9 cellular contexts compared by ENCODE assay signal in the genomic region with DNA sequence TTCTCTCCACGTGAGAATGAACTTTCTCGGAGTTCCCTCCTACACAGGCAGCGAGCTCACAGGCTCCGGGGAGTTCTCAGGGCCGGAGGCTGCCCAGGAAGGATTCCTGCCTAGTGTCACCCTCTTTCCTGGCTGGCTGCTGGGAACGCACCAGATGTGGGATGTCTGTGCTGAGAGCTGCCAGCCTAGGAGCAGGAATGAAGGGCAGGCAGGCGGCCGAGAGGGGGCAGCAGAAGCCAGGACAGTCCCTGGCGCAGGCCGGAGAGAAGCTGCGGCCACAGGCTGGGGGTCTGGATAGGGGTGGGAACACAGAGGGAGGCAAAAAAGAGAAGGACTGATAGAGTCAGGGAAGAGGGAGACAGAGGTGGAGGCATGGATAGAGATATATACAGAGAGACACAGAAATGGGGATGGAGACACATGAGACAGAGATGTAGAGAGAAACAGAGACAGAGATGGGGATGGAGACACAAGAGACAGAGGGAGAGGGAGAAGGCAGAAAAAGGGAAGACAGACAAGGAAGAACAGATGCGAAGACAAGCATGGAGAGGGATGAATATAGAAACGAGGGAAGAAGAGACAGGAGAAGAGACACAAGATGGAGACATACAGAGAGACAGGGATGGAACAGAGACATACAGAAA. TPM values are rescaled to one million over a fixed set of nuclear protein-coding genes. Genes with fewer than 3 reads are reported as not detected.
DNase-seq lines count a peak whose midpoint lies in the region; ATAC-seq, FAIRE-seq and TF ChIP-seq lines count a peak whose summit lies in the region.
"Had no signal": no experiment of that assay in that cellular context is flagged by ENCODE, and none has a peak within 500 bp of the region (broad histone marks: within the 10 kb centered on the region; RNA-seq: fewer than 3 reads in every experiment).

No MANE protein-coding gene starts in this region.

- no peaks in the 10 kb centered on the region for H3K36me3 Mint-ChIP-seq in activated T-cell treated with anti-CD3 and anti-CD28 coated beads, Interleukin-2, amount 50 U/mL, for 24 hours (ENCODE audit: low read depth)
- H3K36me3 Mint-ChIP-seq in neural progenitor cell = peaks cover 2% of the 10 kb centered on the region
- no peaks in the 10 kb centered on the region for H3K36me3 Mint-ChIP-seq in T-helper 2 cell treated with Interferon-gamma antibody and Interleukin-4, amounts not matched to agents 5 μg/mL and 100 μg/mL, for 36 hours (ENCODE audit: low read depth)

- H3K27ac ChIP-seq in A549 = no peak overlapping the region
- no peak overlapping the region for H3K27ac ChIP-seq in foreskin keratinocyte
- H3K27ac ChIP-seq in neural progenitor cell = no peak overlapping the region

- no peaks in the 10 kb centered on the region for H3K9me3 Mint-ChIP-seq in activated T-cell treated with anti-CD3 and anti-CD28 coated beads, Interleukin-2, amount 50 U/mL, for 24 hours
- no peaks in the 10 kb centered on the region for H3K9me3 Mint-ChIP-seq in neural progenitor cell
- no peaks in the 10 kb centered on the region for H3K9me3 Mint-ChIP-seq in T-helper 2 cell treated with Interferon-gamma antibody and Interleukin-4, amounts not matched to agents 5 μg/mL and 100 μg/mL, for 36 hours

- no peak overlapping the region for H3K4me3 ChIP-seq in A549
- H3K4me3 ChIP-seq in neural progenitor cell = no peak overlapping the region

- H3K27me3 ChIP-seq in foreskin keratinocyte (peaks cover 31% of the 10 kb centered on the region), neural progenitor cell (no peaks in the 10 kb centered on the region)

- 4% methylated on average over 7 of the region's 13 CpGs for WGBS in A549 (ENCODE audit: missing lambda C conversion rate)

- DNase-seq in A549 (ENCODE audit: low read depth in 1 of 2, low spot score in 1 of 2) (peak; percentile 58 to 74), NCI-H524 (lab: John Stamatoyannopoulos, UW) (peak; percentile 57 to 67), foreskin keratinocyte (no peak), neural progenitor cell (ENCODE audit: low spot score) (peak; percentile 88), DMS79 treated with DMSO at 0.1 percent for 48 hours (lab: John Stamatoyannopoulos, UW) (no peak)
- DNase-seq in activated T-cell treated with anti-CD3 and anti-CD28 coated beads, Interleukin-2, amount 50 U/mL, for 24 hours = peak; percentile 53
- no peak for DNase-seq in T-helper 2 cell treated with Interferon-gamma antibody and Interleukin-4, amounts not matched to agents 5 μg/mL and 100 μg/mL, for 36 hours (ENCODE audit: low spot score)

- H3K9me3 ChIP-seq in A549 (no peaks in the 10 kb centered on the region), neural progenitor cell (ENCODE audit: low read depth) (no peaks in the 10 kb centered on the region)

- TF ChIP-seq RAD21 in A549 (conservative IDR thresholded peaks at IDR 0.05 in 1 of 2, IDR thresholded peaks at IDR 0.05 in 1 of 2) = peak; percentile 90 to 93

- no peak overlapping the region for H3K27ac Mint-ChIP-seq in activated T-cell treated with anti-CD3 and anti-CD28 coated beads, Interleukin-2, amount 50 U/mL, for 24 hours
- no peak overlapping the region for H3K27ac Mint-ChIP-seq in neural progenitor cell
- no peak overlapping the region for H3K27ac Mint-ChIP-seq in T-helper 2 cell treated with Interferon-gamma antibody and Interleukin-4, amounts not matched to agents 5 μg/mL and 100 μg/mL, for 36 hours

- POLR2A ChIA-PET in A549 (lab: Yijun Ruan, JAX) = no interaction called here

- no peaks in the 10 kb centered on the region for H4K20me1 ChIP-seq in neural progenitor cell (ENCODE audit: low read depth)

- peaks cover 25% of the 10 kb centered on the region for H3K27me3 Mint-ChIP-seq in activated T-cell treated with anti-CD3 and anti-CD28 coated beads, Interleukin-2, amount 50 U/mL, for 24 hours
- H3K27me3 Mint-ChIP-seq in neural progenitor cell (ENCODE audit: insufficient read depth, low read depth) = peaks cover 10% of the 10 kb centered on the region
- peaks cover 13% of the 10 kb centered on the region for H3K27me3 Mint-ChIP-seq in T-helper 2 cell treated with Interferon-gamma antibody and Interleukin-4, amounts not matched to agents 5 μg/mL and 100 μg/mL, for 36 hours (ENCODE audit: low read depth)

- H3K4me2 ChIP-seq in A549 (no peak overlapping the region), neural progenitor cell (no peak overlapping the region)

- H3K36me3 ChIP-seq in neural progenitor cell = no peaks in the 10 kb centered on the region

- no peak for TF ChIP-seq EP300 in A549 (IDR thresholded peaks at IDR 0.05)

- H3F3A ChIP-seq in neural progenitor cell (ENCODE audit: low read depth) = no peaks in the 10 kb centered on the region

- peaks cover 9% of the 10 kb centered on the region; the same call in 1 of the 3 replicates for H3K4me1 ChIP-seq in A549
- no peaks in the 10 kb centered on the region for H3K4me1 ChIP-seq in foreskin keratinocyte
- H3K4me1 ChIP-seq in neural progenitor cell = no peaks in the 10 kb centered on the region

- no peak overlapping the region for H3K4me3 Mint-ChIP-seq in activated T-cell treated with anti-CD3 and anti-CD28 coated beads, Interleukin-2, amount 50 U/mL, for 24 hours
- H3K4me3 Mint-ChIP-seq in neural progenitor cell = no peak overlapping the region
- no peak overlapping the region for H3K4me3 Mint-ChIP-seq in T-helper 2 cell treated with Interferon-gamma antibody and Interleukin-4, amounts not matched to agents 5 μg/mL and 100 μg/mL, for 36 hours

- no peaks in the 10 kb centered on the region for H3K79me2 ChIP-seq in neural progenitor cell (ENCODE audit: low read depth)

- FAIRE-seq in A549 (lab: Jason Lieb, UNC) = no peak

- no peak overlapping the region for H2AFZ ChIP-seq in neural progenitor cell (replicated peaks)

- peak; percentile 83 for TF ChIP-seq CTCF in A549 (IDR thresholded peaks at IDR 0.05)
- peak; percentile 76 for TF ChIP-seq CTCF in GM12872 (IDR thresholded peaks at IDR 0.05; ENCODE audit: insufficient read depth, low read depth, low read length)
- peak; percentile 84 for TF ChIP-seq CTCF in foreskin keratinocyte (conservative IDR thresholded peaks at IDR 0.05)
- TF ChIP-seq CTCF in neural progenitor cell (IDR thresholded peaks at IDR 0.05) = peak; percentile 94

- H3K9ac ChIP-seq in neural progenitor cell = no peak overlapping the region

- no peaks in the 10 kb centered on the region for H3K4me1 Mint-ChIP-seq in activated T-cell treated with anti-CD3 and anti-CD28 coated beads, Interleukin-2, amount 50 U/mL, for 24 hours (ENCODE audit: low read depth)
- peaks cover 10% of the 10 kb centered on the region for H3K4me1 Mint-ChIP-seq in neural progenitor cell
- H3K4me1 Mint-ChIP-seq in T-helper 2 cell treated with Interferon-gamma antibody and Interleukin-4, amounts not matched to agents 5 μg/mL and 100 μg/mL, for 36 hours (ENCODE audit: low read depth) = no peaks in the 10 kb centered on the region

- CTCF ChIA-PET in A549 (lab: Yijun Ruan, JAX) = interaction anchor here (0.7 to 11.3 kb wide), 49 partner anchors 9 to 258 kb away, joined by 3 to 297 read pairs (median 6); a partner anchor contains a TSS

- peak; percentile 91 to 95 for ATAC-seq in A549
- ATAC-seq in foreskin keratinocyte = peak; percentile 51

- TF ChIP-seq POLR2A in A549 (IDR thresholded peaks at IDR 0.05; ENCODE audit: low read length) = no peak

TF ChIP-seq in A549, 52 proteins besides CTCF, POLR2A, EP300 and RAD21:
- TF ChIP-seq ZFP36 (IDR thresholded peaks at IDR 0.05; ENCODE audit: borderline replicate concordance, partially characterized antibody) = no peak
- TF ChIP-seq SMC3 (IDR thresholded peaks at IDR 0.05) = peak; percentile 88
- no peak for TF ChIP-seq MAFK (IDR thresholded peaks at IDR 0.05; ENCODE audit: partially characterized antibody)

RNA-seq across cellular contexts. Expression of a gene that starts 25.3 kb away (rescaled TPM):
- polyA plus RNA-seq in A549 (2011; rRNA removed) (0.28 and 0.32 TPM in 2 replicates), A549 (2017; fragmentation: RNase III; extraction: RNeasy Plus Mini Kit Qiagen cat#74134 plus additional on column Dnase treatment) (1.3 to 1.9 TPM (median 1.7 TPM) in 3 replicates), foreskin keratinocyte (0.10 and 0.13 TPM in 2 replicates)
- polyA plus RNA-seq in A549 (2012; cell fraction: cytosol; rRNA removed) = 1.4 TPM in 2 replicates
- polyA plus RNA-seq in A549 (2012; cell fraction: nucleus; rRNA removed) = 1.3 and 1.4 TPM in 2 replicates
- polyA minus RNA-seq in A549 (2011; rRNA and poly(A)+ RNA removed) = 0.39 TPM in 1 of 2 replicates, not detected in the other
- total RNA-seq in foreskin keratinocyte (not detected in 2 replicates), neural progenitor cell (ENCODE audit: low replicate concordance) (4.4 and 21.3 TPM in 2 replicates)
- total RNA-seq: glomerular endothelial cell had no signal

RNA-seq across cellular contexts. Expression of a gene that starts 41.4 kb away (rescaled TPM):
- not detected in 2 replicates for polyA plus RNA-seq in A549 (2011; rRNA removed)
- polyA plus RNA-seq in A549 (2012; cell fraction: cytosol; rRNA removed) = 0.04 and 0.11 TPM in 2 replicates
- polyA plus RNA-seq in A549 (2012; cell fraction: nucleus; rRNA removed) = 0.06 and 0.11 TPM in 2 replicates
- 0.04 to 0.09 TPM in 2 of 3 replicates, not detected in the other for polyA plus RNA-seq in A549 (2017; fragmentation: RNase III; extraction: RNeasy Plus Mini Kit Qiagen cat#74134 plus additional on column Dnase treatment)
- polyA minus RNA-seq in A549 (2011; rRNA and poly(A)+ RNA removed) = not detected in 2 replicates
- total RNA-seq in foreskin keratinocyte = not detected in 2 replicates
- polyA plus RNA-seq in foreskin keratinocyte = not detected in 2 replicates
- 8.6 and 37.2 TPM in 2 replicates for total RNA-seq in neural progenitor cell (ENCODE audit: low replicate concordance)
- total RNA-seq: glomerular endothelial cell had no signal

Comparison
In these comparisons a context has a peak if more than half of its experiments do, and no peak if none do; other contexts are left out.
1. DNase-seq: peak in A549 (2 of 2), NCI-H524 (2 of 2), activated T-cell treated with anti-CD3 and anti-CD28 coated beads, Interleukin-2, amount 50 U/mL, for 24 hours (single experiment) and neural progenitor cell (single experiment); none in foreskin keratinocyte (0 of 2), DMS79 treated with DMSO at 0.1 percent for 48 hours (single experiment) and T-helper 2 cell treated with Interferon-gamma antibody and Interleukin-4, amounts not matched to agents 5 μg/mL and 100 μg/mL, for 36 hours (single experiment).
2. Peak in every context shown above with its lines, with median percentiles within 50 percentile points of each other: CTCF ChIP-seq.